In the genomic region with DNA sequence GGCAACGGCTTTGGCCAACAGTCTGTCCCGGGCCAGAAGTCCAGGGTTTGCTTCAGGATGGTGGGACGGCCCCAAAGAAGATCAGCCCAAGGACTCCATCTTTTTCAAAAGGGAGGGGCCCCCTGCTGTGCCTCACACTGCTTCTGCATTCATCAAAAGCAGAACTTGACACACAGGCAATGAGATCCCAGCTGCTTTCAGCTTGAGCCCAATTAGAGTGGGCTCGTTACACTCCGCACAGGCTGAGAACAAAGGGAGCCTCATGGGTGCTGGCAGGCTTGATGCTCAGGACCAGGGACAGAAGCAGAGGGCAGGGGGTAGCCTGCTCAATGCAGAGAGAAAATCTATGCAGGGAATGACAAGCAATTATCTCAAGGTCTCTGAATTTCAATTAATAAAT, we compare ENCODE assay signal across 8 cellular contexts. TPM values are rescaled to one million over a fixed set of nuclear protein-coding genes. Genes with fewer than 3 reads are reported as not detected.
DNase-seq lines count a peak whose midpoint lies in the region; ATAC-seq and TF ChIP-seq lines count a peak whose summit lies in the region.

No MANE protein-coding gene starts in this region.

- H2AFZ ChIP-seq in PC-9, result no peak overlapping the region

- CTCF ChIA-PET in PC-9 (lab: Charles Lee), result no interaction called here

- H3F3A ChIP-seq in PC-9 (ENCODE audit: insufficient read depth, low read depth), result peaks cover 6% of the 10 kb centered on the region; the same call in 1 of the 2 replicates

- H3K9me2 ChIP-seq in PC-9 (ENCODE audit: insufficient read depth), result no peaks in the 10 kb centered on the region

- H3K27ac ChIP-seq in right cardiac atrium (ENCODE audit: low read length), result no peak overlapping the region
- no peak overlapping the region for H3K27ac ChIP-seq in PC-9

- H3K4me3 ChIP-seq in GM06990 (replicated peaks; ENCODE audit: low read depth, low read length), result no peak overlapping the region
- no peak overlapping the region for H3K4me3 ChIP-seq in right cardiac atrium (ENCODE audit: low read length)
- no peak overlapping the region for H3K4me3 ChIP-seq in foreskin fibroblast (ENCODE audit: low read depth in 1 of 2, low read length in 2 of 2)
- H3K4me3 ChIP-seq in PC-9, result no peak overlapping the region

- peak; percentile 37 for ATAC-seq in HG02571 (IDR thresholded peaks at IDR 0.05; ENCODE audit: unreplicated experiment)
- peak; percentile 42 to 51 for ATAC-seq in right cardiac atrium

- no TSS peak for BruUV-seq in PC-9 (replicated peaks; lab: Mats Ljungman, UMichigan)

- POLR2A ChIA-PET in PC-9 (lab: Charles Lee; ENCODE audit: unreplicated experiment), result no interaction called here

- peaks cover 98% of the 10 kb centered on the region for H3K79me2 ChIP-seq in PC-9 (ENCODE audit: low read depth)

- TF ChIP-seq CTCF in GM06990 (IDR thresholded peaks at IDR 0.05; ENCODE audit: insufficient read depth, low read length, poor library complexity, severe bottlenecking) (no peak), foreskin fibroblast (IDR thresholded peaks at IDR 0.05; ENCODE audit: low read depth, low read length) (no peak), PC-9 (conservative IDR thresholded peaks at IDR 0.05) (no peak)

- 60% methylated on average over 5 of the region's 5 CpGs for WGBS in right cardiac atrium

- H3K36me3 ChIP-seq in GM06990 (ENCODE audit: control insufficient read depth, insufficient read depth, low read length) (peaks cover 7% of the 10 kb centered on the region), PC-9 (ENCODE audit: low read depth) (0 out of 2 replicates have a peak, but pooled peaks cover 5% of the 10 kb centered on the region)

- no peak overlapping the region for H3K4me2 ChIP-seq in PC-9

- H3K9me3 ChIP-seq in right cardiac atrium (ENCODE audit: control insufficient read depth, low read length), result no peaks in the 10 kb centered on the region
- H3K9me3 ChIP-seq in PC-9 (ENCODE audit: insufficient read depth, low read depth), result no peaks in the 10 kb centered on the region

- H3K27me3 ChIP-seq in GM06990 (replicated peaks; ENCODE audit: control insufficient read depth, insufficient read depth, low read length) (no peaks in the 10 kb centered on the region), right cardiac atrium (ENCODE audit: control insufficient read depth, insufficient read depth) (no peaks in the 10 kb centered on the region), PC-9 (ENCODE audit: insufficient read depth, low read depth) (no peaks in the 10 kb centered on the region)

- intact Hi-C loops in right cardiac atrium (cut with DNase I), result no loop called here
- intact Hi-C loops in PC-9 (cut with micrococcal nuclease; ENCODE audit: unreplicated experiment), result no loop called here

- H3K4me1 ChIP-seq in right cardiac atrium (ENCODE audit: control insufficient read depth, insufficient read depth, low read length) (no peaks in the 10 kb centered on the region), PC-9 (replicated peaks; ENCODE audit: insufficient read depth) (peaks cover 2% of the 10 kb centered on the region)

- DNase-seq in GM06990 (ENCODE audit: extremely low read depth, insufficient read length) (peak; percentile 52), NCI-H2107 treated with DMSO at 0.1 percent for 48 hours (lab: John Stamatoyannopoulos, UW; ENCODE audit: unreplicated experiment) (peak; percentile 90), right cardiac atrium (no peak), foreskin fibroblast (no peak), PC-9 (no peak), NCI-H510A (lab: John Stamatoyannopoulos, UW) (no peak), cerebellar nuclear complex (lab: John Stamatoyannopoulos, UW) (no peak)

- peaks cover 47% of the 10 kb centered on the region for H4K20me1 ChIP-seq in PC-9 (ENCODE audit: insufficient read depth)

RNA-seq across cellular contexts. Expression of a gene that starts 45.5 kb away (rescaled TPM):
- total RNA-seq in right cardiac atrium, result 10 to 100 TPM; 19.0 to 21.8 (median 21.0) TPM
- 12.7 TPM for polyA plus RNA-seq in right cardiac atrium
- total RNA-seq in PC-9 (2021), result 200 and 207 TPM in 2 replicates

Comparison
In these comparisons a context has a peak if more than half of its experiments do, and no peak if none do; other contexts are left out.
1. DNase-seq: peak in GM06990 (single experiment) and NCI-H2107 treated with DMSO at 0.1 percent for 48 hours (single experiment); none in right cardiac atrium (0 of 3), foreskin fibroblast (0 of 2), PC-9 (0 of 2), NCI-H510A (single experiment) and cerebellar nuclear complex (0 of 2).